Comparison of ENCODE assay signal across 25 cellular contexts in genomic region chr7:87482115-87482514, GRCh38. TPM values are rescaled to one million over a fixed set of nuclear protein-coding genes. Genes with fewer than 3 reads are reported as not detected.
"Had no signal": no experiment of that assay in that cellular context is flagged by ENCODE, and none has a peak within 500 bp of the region (broad histone marks: within the 10 kb centered on the region; RNA-seq: fewer than 3 reads in every experiment).

No MANE protein-coding gene starts in this region.

- H3K4me1 ChIP-seq: colonic mucosa, esophagus squamous epithelium, gastrocnemius medialis, heart right ventricle, left ventricle myocardium inferior, lower lobe of right lung had no signal

- H3K9me3 ChIP-seq: colonic mucosa, esophagus squamous epithelium, gastrocnemius medialis, heart right ventricle, left ventricle myocardium inferior, lower lobe of right lung, mucosa of descending colon had no signal

- H3K27me3 ChIP-seq: colonic mucosa, gastrocnemius medialis had no signal

- FAIRE-seq: endometrium, islet of Langerhans, keratinocyte had no signal

- H3K27ac ChIP-seq: colonic mucosa, epithelial cell of prostate, esophagus squamous epithelium, gastrocnemius medialis, heart right ventricle, left ventricle myocardium inferior, lower lobe of right lung had no signal

- H3K36me3 ChIP-seq: colonic mucosa, esophagus squamous epithelium, gastrocnemius medialis, heart right ventricle, left ventricle myocardium inferior, lower lobe of right lung had no signal

- DNase-seq: colonic mucosa; cortex of kidney; effector CD8-positive, alpha-beta T cell; effector memory CD8-positive, alpha-beta T cell; endodermal cell; erythroblast; esophagus squamous epithelium; foreskin fibroblast; foreskin melanocyte; gastrocnemius medialis; glutamatergic neuron; head of caudate nucleus; heart right ventricle; hippocampal formation; left cardiac atrium; left ventricle myocardium inferior; lower lobe of right lung; mesenchymal stem cell; mucosa of descending colon had no signal

- ATAC-seq: effector memory CD8-positive, alpha-beta T cell; esophagus mucosa; gastrocnemius medialis; heart right ventricle; left cardiac atrium; lower lobe of right lung; mucosa of descending colon had no signal

- H3K4me3 ChIP-seq: colonic mucosa, esophagus squamous epithelium, gastrocnemius medialis, heart right ventricle, left ventricle myocardium inferior, lower lobe of right lung, mucosa of descending colon had no signal

RNA-seq across cellular contexts. Expression of gene ABCB4, which starts 6.6 kb away (rescaled TPM):
- total RNA-seq: lower lobe of right lung, lung microvascular endothelial cell had no signal
- polyA plus RNA-seq: keratinocyte had no signal
